1 cellular context compared by ENCODE assay signal in genomic region chr4:106314960-106315359, GRCh38.
TF ChIP-seq lines count a peak whose summit lies in the region.

No MANE protein-coding gene starts in this region.

TF ChIP-seq in K562, 482 proteins besides CTCF, POLR2A, EP300 and RAD21:
- TF ChIP-seq CC2D1A (IDR thresholded peaks at IDR 0.05) (0 out of 2 replicates have a peak, but pooled peaks have one; percentile 2), POLR2H (tag; IDR thresholded peaks at IDR 0.05; ENCODE audit: low read depth) (no peak), FOXJ2 (tag; IDR thresholded peaks at IDR 0.05) (0 out of 2 replicates have a peak, but pooled peaks have one; percentile 22), DPF2 (IDR thresholded peaks at IDR 0.05) (0 out of 2 replicates have a peak, but pooled peaks have one; percentile 17), ZNF24 (IDR thresholded peaks at IDR 0.05) (peak; percentile 51; the same call in 1 of the 2 replicates), ZNF583 (CRISPR knock-in tag; IDR thresholded peaks at IDR 0.05) (no peak), SIN3A (IDR thresholded peaks at IDR 0.05; ENCODE audit: borderline replicate concordance in 2 of 2, control insufficient read depth in 1 of 2, low read depth in 2 of 2, low read length in 2 of 2) (0 out of 4 replicates have a peak, but pooled peaks of 1 of the 2 experiments have one; percentile 5), ZNF384 (IDR thresholded peaks at IDR 0.05; ENCODE audit: low read depth, low read length) (peak; percentile 34; the same call in 1 of the 2 replicates), SMARCA4 (IDR thresholded peaks at IDR 0.05) (peak; percentile 11; the same call in 1 of the 2 replicates)
- TF ChIP-seq, protein P1, sequence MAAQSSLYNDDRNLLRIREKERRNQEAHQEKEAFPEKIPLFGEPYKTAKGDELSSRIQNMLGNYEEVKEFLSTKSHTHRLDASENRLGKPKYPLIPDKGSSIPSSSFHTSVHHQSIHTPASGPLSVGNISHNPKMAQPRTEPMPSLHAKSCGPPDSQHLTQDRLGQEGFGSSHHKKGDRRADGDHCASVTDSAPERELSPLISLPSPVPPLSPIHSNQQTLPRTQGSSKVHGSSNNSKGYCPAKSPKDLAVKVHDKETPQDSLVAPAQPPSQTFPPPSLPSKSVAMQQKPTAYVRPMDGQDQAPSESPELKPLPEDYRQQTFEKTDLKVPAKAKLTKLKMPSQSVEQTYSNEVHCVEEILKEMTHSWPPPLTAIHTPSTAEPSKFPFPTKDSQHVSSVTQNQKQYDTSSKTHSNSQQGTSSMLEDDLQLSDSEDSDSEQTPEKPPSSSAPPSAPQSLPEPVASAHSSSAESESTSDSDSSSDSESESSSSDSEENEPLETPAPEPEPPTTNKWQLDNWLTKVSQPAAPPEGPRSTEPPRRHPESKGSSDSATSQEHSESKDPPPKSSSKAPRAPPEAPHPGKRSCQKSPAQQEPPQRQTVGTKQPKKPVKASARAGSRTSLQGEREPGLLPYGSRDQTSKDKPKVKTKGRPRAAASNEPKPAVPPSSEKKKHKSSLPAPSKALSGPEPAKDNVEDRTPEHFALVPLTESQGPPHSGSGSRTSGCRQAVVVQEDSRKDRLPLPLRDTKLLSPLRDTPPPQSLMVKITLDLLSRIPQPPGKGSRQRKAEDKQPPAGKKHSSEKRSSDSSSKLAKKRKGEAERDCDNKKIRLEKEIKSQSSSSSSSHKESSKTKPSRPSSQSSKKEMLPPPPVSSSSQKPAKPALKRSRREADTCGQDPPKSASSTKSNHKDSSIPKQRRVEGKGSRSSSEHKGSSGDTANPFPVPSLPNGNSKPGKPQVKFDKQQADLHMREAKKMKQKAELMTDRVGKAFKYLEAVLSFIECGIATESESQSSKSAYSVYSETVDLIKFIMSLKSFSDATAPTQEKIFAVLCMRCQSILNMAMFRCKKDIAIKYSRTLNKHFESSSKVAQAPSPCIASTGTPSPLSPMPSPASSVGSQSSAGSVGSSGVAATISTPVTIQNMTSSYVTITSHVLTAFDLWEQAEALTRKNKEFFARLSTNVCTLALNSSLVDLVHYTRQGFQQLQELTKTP (IDR thresholded peaks at IDR 0.05; ENCODE audit: low read depth in 1 of 2, partially characterized antibody in 2 of 2): no peak
